ENCODE assay signal across 22 cellular contexts in genomic region chr7:128203710-128204214, GRCh38. TPM values are rescaled to one million over a fixed set of nuclear protein-coding genes. Genes with fewer than 3 reads are reported as not detected.
"Had no signal": no experiment of that assay in that cellular context is flagged by ENCODE, and none has a peak within 500 bp of the region (broad histone marks: within the 10 kb centered on the region; RNA-seq: fewer than 3 reads in every experiment).

No MANE protein-coding gene starts in this region.

- H3K9me3 Mint-ChIP-seq: activated CD4-positive, alpha-beta T cell treated with anti-CD3 and anti-CD28 coated beads, Interleukin-2, amount 10 ng/mL, durations not matched to agents 7 days and 5 days; activated naive CD4-positive, alpha-beta T cell treated with anti-CD3 and anti-CD28 coated beads, Interleukin-2, amount 10 ng/mL, durations not matched to agents 7 days and 5 days; activated T-helper 2 cell treated with anti-CD3 and anti-CD28 coated beads, Interferon-gamma antibody, Interleukin-2, Interleukin-4, amounts not matched to agents 10 μg/mL and 5 μg/mL and 100 μg/mL, durations not matched to agents 14 hours and 24 hours and 36 hours; mesothelial cell of epicardium; neural progenitor cell; stimulated activated naive CD8-positive, alpha-beta T cell treated with anti-CD3 and anti-CD28 coated beads, Interleukin-15, Interleukin-2, amounts not matched to agents 100 ng/mL and 50 ng/mL, for 24 hours; T-helper 2 cell treated with Interferon-gamma antibody and Interleukin-4, amounts not matched to agents 5 μg/mL and 100 μg/mL, for 36 hours had no signal

- H3K4me3 ChIP-seq: adrenal gland, lower lobe of right lung, neural progenitor cell, ovary, right lobe of liver, suprapubic skin had no signal

- FAIRE-seq: colon, frontal cortex had no signal

- H3K9ac ChIP-seq: neural progenitor cell had no signal

- H3K27me3 ChIP-seq: ovary, right lobe of liver had no signal

- H3K9me3 ChIP-seq: adrenal gland, heart left ventricle, lower lobe of right lung, ovary, right lobe of liver, suprapubic skin had no signal

- H3K4me2 ChIP-seq: neural progenitor cell had no signal

- H3K36me3 Mint-ChIP-seq: activated naive CD4-positive, alpha-beta T cell treated with anti-CD3 and anti-CD28 coated beads, Interleukin-2, amount 10 ng/mL, durations not matched to agents 7 days and 5 days; mesothelial cell of epicardium; neural progenitor cell had no signal

- H2AFZ ChIP-seq: neural progenitor cell had no signal

- H3K27ac Mint-ChIP-seq: activated CD4-positive, alpha-beta T cell treated with anti-CD3 and anti-CD28 coated beads, Interleukin-2, amount 10 ng/mL, durations not matched to agents 7 days and 5 days; activated naive CD4-positive, alpha-beta T cell treated with anti-CD3 and anti-CD28 coated beads, Interleukin-2, amount 10 ng/mL, durations not matched to agents 7 days and 5 days; activated T-helper 2 cell treated with anti-CD3 and anti-CD28 coated beads, Interferon-gamma antibody, Interleukin-2, Interleukin-4, amounts not matched to agents 10 μg/mL and 5 μg/mL and 100 μg/mL, durations not matched to agents 14 hours and 24 hours and 36 hours; immature natural killer cell; mesothelial cell of epicardium; neural progenitor cell; stimulated activated naive CD8-positive, alpha-beta T cell treated with anti-CD3 and anti-CD28 coated beads, Interleukin-15, Interleukin-2, amounts not matched to agents 100 ng/mL and 50 ng/mL, for 24 hours; T-helper 2 cell treated with Interferon-gamma antibody and Interleukin-4, amounts not matched to agents 5 μg/mL and 100 μg/mL, for 36 hours had no signal

- H3K36me3 ChIP-seq: adrenal gland, heart left ventricle, lower lobe of right lung, neural progenitor cell, ovary, right lobe of liver, suprapubic skin had no signal

- ATAC-seq: lower lobe of right lung had no signal

- DNase-seq: activated CD4-positive, alpha-beta T cell treated with anti-CD3 and anti-CD28 coated beads, Interleukin-2, amount 10 ng/mL, durations not matched to agents 7 days and 5 days; activated CD4-positive, CD25-positive, alpha-beta regulatory T cell; activated naive CD4-positive, alpha-beta T cell treated with anti-CD3 and anti-CD28 coated beads, Interleukin-2, amount 10 ng/mL, durations not matched to agents 7 days and 5 days; activated T-cell treated with anti-CD3 and anti-CD28 coated beads, Interleukin-2, amount 50 U/mL, for 1 hour; immature natural killer cell; left cardiac atrium; lower lobe of right lung; ovary; trophoblast cell had no signal

- H3K4me1 ChIP-seq: right lobe of liver had no signal

- H3K27ac ChIP-seq: adrenal gland, heart left ventricle, lower lobe of right lung, neural progenitor cell, ovary, right lobe of liver, suprapubic skin had no signal

- H3K4me3 Mint-ChIP-seq: activated CD4-positive, alpha-beta T cell treated with anti-CD3 and anti-CD28 coated beads, Interleukin-2, amount 10 ng/mL, durations not matched to agents 7 days and 5 days; activated naive CD4-positive, alpha-beta T cell treated with anti-CD3 and anti-CD28 coated beads, Interleukin-2, amount 10 ng/mL, durations not matched to agents 7 days and 5 days; immature natural killer cell; mesothelial cell of epicardium; neural progenitor cell; stimulated activated naive CD8-positive, alpha-beta T cell treated with anti-CD3 and anti-CD28 coated beads, Interleukin-15, Interleukin-2, amounts not matched to agents 100 ng/mL and 50 ng/mL, for 24 hours; T-helper 2 cell treated with Interferon-gamma antibody and Interleukin-4, amounts not matched to agents 5 μg/mL and 100 μg/mL, for 36 hours had no signal

RNA-seq across cellular contexts. Expression of gene LEP, which starts 37.3 kb away (rescaled TPM):
- total RNA-seq: activated CD4-positive, alpha-beta T cell treated with anti-CD3 and anti-CD28 coated beads, Interleukin-2, amount 10 ng/mL, durations not matched to agents 7 days and 5 days; activated CD8-positive, alpha-beta memory T cell treated with anti-CD3 and anti-CD28 coated beads for 36 hours; activated T-helper 2 cell treated with anti-CD3 and anti-CD28 coated beads, Interferon-gamma antibody, Interleukin-2, Interleukin-4, amounts not matched to agents 10 μg/mL and 5 μg/mL and 100 μg/mL, durations not matched to agents 14 hours and 24 hours and 36 hours; frontal cortex; lower lobe of right lung; mesothelial cell of epicardium; pulmonary artery endothelial cell; right lobe of liver had no signal
- polyA plus RNA-seq: immature natural killer cell had no signal
